35 cellular contexts compared by ENCODE assay signal in the genomic region with DNA sequence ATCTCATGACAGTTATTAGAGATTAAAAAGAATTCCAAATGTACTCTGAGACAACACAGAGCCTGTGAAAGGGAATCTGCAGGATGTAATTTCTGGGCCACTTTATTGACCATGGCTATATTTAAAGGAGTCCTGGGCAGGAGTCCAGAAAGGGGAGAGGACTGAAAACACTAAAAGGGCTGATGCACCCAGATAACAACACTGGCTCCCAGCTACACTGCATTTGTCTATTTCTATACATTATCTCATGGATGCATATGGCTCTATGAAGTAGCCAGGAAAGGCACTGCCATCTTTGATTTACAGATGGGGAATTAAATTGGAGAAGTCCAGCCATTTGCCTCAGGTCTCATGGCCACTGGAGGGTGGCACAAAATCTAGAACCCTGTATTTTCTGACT.
"Had no signal": no experiment of that assay in that cellular context is flagged by ENCODE, and none has a peak within 500 bp of the region (broad histone marks: within the 10 kb centered on the region; RNA-seq: fewer than 3 reads in every experiment).

No MANE protein-coding gene starts in this region.

- FAIRE-seq: RCC 7860, TTC549 had no signal

- H3K4me1 Mint-ChIP-seq: activated CD4-positive, alpha-beta memory T cell treated with anti-CD3 and anti-CD28 coated beads, Interleukin-2, amount 10 ng/mL, durations not matched to agents 7 days and 5 days; activated CD8-positive, alpha-beta memory T cell treated with anti-CD3 and anti-CD28 coated beads, Interleukin-2, amount 10 ng/mL, durations not matched to agents 7 days and 5 days; activated naive CD8-positive, alpha-beta T cell treated with anti-CD3 and anti-CD28 coated beads for 36 hours; activated T-helper 17 cell treated with anti-CD3 and anti-CD28 coated beads, Interleukin-2, amount 50 U/mL, for 72 hours had no signal

- H3K4me3 Mint-ChIP-seq: activated CD4-positive, alpha-beta memory T cell treated with anti-CD3 and anti-CD28 coated beads, Interleukin-2, amount 10 ng/mL, durations not matched to agents 7 days and 5 days; activated CD8-positive, alpha-beta memory T cell treated with anti-CD3 and anti-CD28 coated beads, Interleukin-2, amount 10 ng/mL, durations not matched to agents 7 days and 5 days; activated naive CD8-positive, alpha-beta T cell treated with anti-CD3 and anti-CD28 coated beads for 36 hours; activated T-helper 17 cell treated with anti-CD3 and anti-CD28 coated beads, Interleukin-2, amount 50 U/mL, for 72 hours had no signal

- H3K27ac ChIP-seq: brain microvascular endothelial cell, PC-9, RWPE1, WERI-Rb-1 had no signal

- H3K36me3 Mint-ChIP-seq: activated CD8-positive, alpha-beta memory T cell treated with anti-CD3 and anti-CD28 coated beads, Interleukin-2, amount 10 ng/mL, durations not matched to agents 7 days and 5 days; activated naive CD8-positive, alpha-beta T cell treated with anti-CD3 and anti-CD28 coated beads for 36 hours had no signal

- H3K27ac Mint-ChIP-seq: activated CD4-positive, alpha-beta memory T cell treated with anti-CD3 and anti-CD28 coated beads, Interleukin-2, amount 10 ng/mL, durations not matched to agents 7 days and 5 days; activated CD8-positive, alpha-beta memory T cell treated with anti-CD3 and anti-CD28 coated beads, Interleukin-2, amount 10 ng/mL, durations not matched to agents 7 days and 5 days; activated naive CD8-positive, alpha-beta T cell treated with anti-CD3 and anti-CD28 coated beads for 36 hours; activated T-helper 17 cell treated with anti-CD3 and anti-CD28 coated beads, Interleukin-2, amount 50 U/mL, for 72 hours had no signal

- H3K4me3 ChIP-seq: PC-9 had no signal

- H3K36me3 ChIP-seq: brain microvascular endothelial cell, WERI-Rb-1 had no signal

- H3K27me3 ChIP-seq: brain microvascular endothelial cell had no signal

- DNase-seq: activated CD4-positive, alpha-beta memory T cell treated with anti-CD3 and anti-CD28 coated beads, Interleukin-2, amount 10 ng/mL, durations not matched to agents 7 days and 5 days; activated CD4-positive, alpha-beta T cell treated with anti-CD3 and anti-CD28 coated beads for 1 hour; activated CD4-positive, alpha-beta T cell treated with anti-CD3 and anti-CD28 coated beads for 48 hours; activated CD4-positive, CD25-positive, alpha-beta regulatory T cell; activated CD8-positive, alpha-beta memory T cell treated with anti-CD3 and anti-CD28 coated beads for 24 hours; activated CD8-positive, alpha-beta memory T cell treated with anti-CD3 and anti-CD28 coated beads, Interleukin-2, amount 10 ng/mL, durations not matched to agents 7 days and 5 days; activated CD8-positive, alpha-beta memory T cell treated with anti-CD3 and anti-CD28 coated beads, Interleukin-2, amount 50 U/mL, for 48 hours; activated effector memory CD4-positive, alpha-beta T cell treated with anti-CD3 and anti-CD28 coated beads, Interleukin-2, amount 50 U/mL, for 16 hours; activated naive CD4-positive, alpha-beta T cell; activated naive CD4-positive, alpha-beta T cell treated with anti-CD3 and anti-CD28 coated beads, Interleukin-2, amount 50 U/mL, for 16 hours; activated naive CD8-positive, alpha-beta T cell treated with anti-CD3 and anti-CD28 coated beads for 36 hours; activated T-cell treated with anti-CD3 and anti-CD28 coated beads, Interleukin-2, amount 50 U/mL, for 48 hours; amniotic stem cell; aorta; brain microvascular endothelial cell; central memory CD4-positive, alpha-beta T cell; NCI-H1092 treated with DMSO at 0.1 percent for 48 hours; NCI-H1417; NCI-H146; NCI-H187; NCI-H2029 treated with DMSO at 0.1 percent for 48 hours; NCI-H2107; NCI-H2171; NCI-H510A; NCI-H526 treated with DMSO at 0.1 percent for 48 hours; NCI-H82; NK-92 treated with Interleukin-12 subunit alpha and Interleukin-12 subunit beta, amount 100 ng/mL, for 24 hours; PC-9; SIG-M5; T1000; WERI-Rb-1 had no signal

- H3K9me3 Mint-ChIP-seq: activated CD4-positive, alpha-beta memory T cell treated with anti-CD3 and anti-CD28 coated beads, Interleukin-2, amount 10 ng/mL, durations not matched to agents 7 days and 5 days had no signal
